21 cellular contexts compared by ENCODE assay signal in the genomic region with DNA sequence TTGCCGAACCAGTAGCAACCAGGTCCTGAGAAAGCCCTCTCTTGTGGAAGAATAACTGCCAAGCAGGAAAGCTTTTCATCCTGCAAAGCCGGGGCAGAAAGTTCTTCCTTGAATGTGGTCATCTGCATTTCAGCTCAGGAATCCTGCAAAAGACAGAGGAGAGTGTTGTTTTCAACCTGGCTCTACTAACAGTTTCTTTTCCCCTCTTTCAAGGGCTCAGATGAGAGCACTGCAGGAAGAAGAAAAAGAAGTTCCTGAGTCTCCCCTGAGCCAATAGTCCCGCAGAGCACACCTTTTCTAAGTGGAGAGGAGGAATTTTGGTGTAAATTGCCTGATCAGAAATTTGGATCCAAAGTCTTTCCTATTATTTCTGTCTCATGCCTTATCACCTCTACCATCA. TPM values are rescaled to one million over a fixed set of nuclear protein-coding genes. Genes with fewer than 3 reads are reported as not detected.
DNase-seq lines count a peak whose midpoint lies in the region; ATAC-seq lines count a peak whose summit lies in the region.
"Had no signal": no experiment of that assay in that cellular context is flagged by ENCODE, and none has a peak within 500 bp of the region (broad histone marks: within the 10 kb centered on the region; RNA-seq: fewer than 3 reads in every experiment).

No MANE protein-coding gene starts in this region.

- H3K4me1 Mint-ChIP-seq in activated naive CD8-positive, alpha-beta T cell treated with anti-CD3 and anti-CD28 coated beads, Interleukin-2, amount 10 ng/mL, durations not matched to agents 7 days and 5 days = peaks cover 15% of the 10 kb centered on the region
- H3K4me1 Mint-ChIP-seq in activated naive CD8-positive, alpha-beta T cell treated with anti-CD3 and anti-CD28 coated beads for 36 hours = peaks cover 6% of the 10 kb centered on the region
- H3K4me1 Mint-ChIP-seq in activated T-helper 1 cell treated with anti-CD3 and anti-CD28 coated beads, Interleukin-12 subunit alpha, Interleukin-12 subunit beta, Interleukin-2, Interleukin-4 antibody, amounts not matched to agents 30 ng/mL and 10 ng/mL and 1 ng/mL, durations not matched to agents 14 hours and 24 hours and 36 hours (ENCODE audit: low read depth) = peaks cover 17% of the 10 kb centered on the region
- peaks cover 7 to 18% of the 10 kb centered on the region in 2 donors for H3K4me1 Mint-ChIP-seq in immature natural killer cell

- peak overlapping the region; percentile 8 for H3K4me3 Mint-ChIP-seq in activated naive CD8-positive, alpha-beta T cell treated with anti-CD3 and anti-CD28 coated beads, Interleukin-2, amount 10 ng/mL, durations not matched to agents 7 days and 5 days
- no peak overlapping the region for H3K4me3 Mint-ChIP-seq in activated naive CD8-positive, alpha-beta T cell treated with anti-CD3 and anti-CD28 coated beads for 36 hours
- H3K4me3 Mint-ChIP-seq in activated T-helper 1 cell treated with anti-CD3 and anti-CD28 coated beads, Interleukin-12 subunit alpha, Interleukin-12 subunit beta, Interleukin-2, Interleukin-4 antibody, amounts not matched to agents 30 ng/mL and 10 ng/mL and 1 ng/mL, durations not matched to agents 14 hours and 24 hours and 36 hours = peak overlapping the region; percentile 22
- H3K4me3 Mint-ChIP-seq in immature natural killer cell = peak overlapping the region in 3 of 5 donors; percentile 2 to 19 (median 5)

- POLR2A ChIA-PET in activated naive CD8-positive, alpha-beta T cell treated with anti-CD3 and anti-CD28 coated beads, Interleukin-2, amount 10 ng/mL, durations not matched to agents 7 days and 5 days (lab: Charles Lee) = interaction anchor here (1.1 kb wide), 1 partner anchor 96 kb away, joined by 3 read pairs; no protein-coding TSS in a partner anchor

- H3K27me3 Mint-ChIP-seq in activated naive CD8-positive, alpha-beta T cell treated with anti-CD3 and anti-CD28 coated beads, Interleukin-2, amount 10 ng/mL, durations not matched to agents 7 days and 5 days = peaks cover 14% of the 10 kb centered on the region
- peaks cover 7% of the 10 kb centered on the region for H3K27me3 Mint-ChIP-seq in activated naive CD8-positive, alpha-beta T cell treated with anti-CD3 and anti-CD28 coated beads for 36 hours
- H3K27me3 Mint-ChIP-seq in activated T-helper 1 cell treated with anti-CD3 and anti-CD28 coated beads, Interleukin-12 subunit alpha, Interleukin-12 subunit beta, Interleukin-2, Interleukin-4 antibody, amounts not matched to agents 30 ng/mL and 10 ng/mL and 1 ng/mL, durations not matched to agents 14 hours and 24 hours and 36 hours (ENCODE audit: insufficient read depth) = peaks cover 1% of the 10 kb centered on the region
- H3K27me3 Mint-ChIP-seq in immature natural killer cell (ENCODE audit: low read depth in 3 of 3) = peaks cover 0 to 2% (median 2%) of the 10 kb centered on the region in 3 donors

- no peaks in the 10 kb centered on the region for H3K36me3 Mint-ChIP-seq in activated naive CD8-positive, alpha-beta T cell treated with anti-CD3 and anti-CD28 coated beads, Interleukin-2, amount 10 ng/mL, durations not matched to agents 7 days and 5 days
- H3K36me3 Mint-ChIP-seq in activated naive CD8-positive, alpha-beta T cell treated with anti-CD3 and anti-CD28 coated beads for 36 hours = no peaks in the 10 kb centered on the region
- H3K36me3 Mint-ChIP-seq in activated T-helper 1 cell treated with anti-CD3 and anti-CD28 coated beads, Interleukin-12 subunit alpha, Interleukin-12 subunit beta, Interleukin-2, Interleukin-4 antibody, amounts not matched to agents 30 ng/mL and 10 ng/mL and 1 ng/mL, durations not matched to agents 14 hours and 24 hours and 36 hours (ENCODE audit: low read depth) = peaks cover 16% of the 10 kb centered on the region
- peaks cover 0 to 7% (median 5%) of the 10 kb centered on the region in 3 donors for H3K36me3 Mint-ChIP-seq in immature natural killer cell

- whole genome bisulfite sequencing in thymus = 41% methylated on average over 3 of the region's 3 CpGs

- H3K9me3 Mint-ChIP-seq in activated naive CD8-positive, alpha-beta T cell treated with anti-CD3 and anti-CD28 coated beads, Interleukin-2, amount 10 ng/mL, durations not matched to agents 7 days and 5 days = no peaks in the 10 kb centered on the region
- no peaks in the 10 kb centered on the region for H3K9me3 Mint-ChIP-seq in activated naive CD8-positive, alpha-beta T cell treated with anti-CD3 and anti-CD28 coated beads for 36 hours
- no peaks in the 10 kb centered on the region for H3K9me3 Mint-ChIP-seq in activated T-helper 1 cell treated with anti-CD3 and anti-CD28 coated beads, Interleukin-12 subunit alpha, Interleukin-12 subunit beta, Interleukin-2, Interleukin-4 antibody, amounts not matched to agents 30 ng/mL and 10 ng/mL and 1 ng/mL, durations not matched to agents 14 hours and 24 hours and 36 hours
- H3K9me3 Mint-ChIP-seq in immature natural killer cell = no peaks in the 10 kb centered on the region

- H3K27me3 ChIP-seq in thymus (ENCODE audit: control insufficient read depth, insufficient read depth) = no peaks in the 10 kb centered on the region

- H3K4me3 ChIP-seq in thymus (ENCODE audit: low read length) = no peak overlapping the region
- H3K4me3 ChIP-seq: HAP-1 had no signal

- peak overlapping the region; percentile 40 for H3K27ac ChIP-seq in thymus (ENCODE audit: low read depth)
- H3K27ac ChIP-seq: C4-2B had no signal

- intact Hi-C loops in activated T-helper 1 cell treated with anti-CD3 and anti-CD28 coated beads, Interleukin-12 subunit alpha, Interleukin-12 subunit beta, Interleukin-2, Interleukin-4 antibody, amounts not matched to agents 30 ng/mL and 10 ng/mL and 1 ng/mL, durations not matched to agents 14 hours and 24 hours and 36 hours (cut with micrococcal nuclease) = no loop called here

- no peak for ATAC-seq in activated naive CD8-positive, alpha-beta T cell treated with anti-CD3 and anti-CD28 coated beads, Interleukin-2, amount 10 ng/mL, durations not matched to agents 7 days and 5 days (ENCODE audit: low read depth)
- no peak for ATAC-seq in HG02763 (IDR thresholded peaks at IDR 0.05; ENCODE audit: unreplicated experiment)
- ATAC-seq in HG03378 (IDR thresholded peaks at IDR 0.05; ENCODE audit: unreplicated experiment) = no peak
- no peak for ATAC-seq in HG03520 (IDR thresholded peaks at IDR 0.05; ENCODE audit: unreplicated experiment)

- H3K9me3 ChIP-seq in thymus (ENCODE audit: control insufficient read depth) = no peaks in the 10 kb centered on the region
- H3K9me3 ChIP-seq: Caco-2, HAP-1 had no signal

- H3K4me1 ChIP-seq in thymus (ENCODE audit: control insufficient read depth, insufficient read depth, low read length) = no peaks in the 10 kb centered on the region
- H3K4me1 ChIP-seq: Caco-2, HAP-1 had no signal

- no peaks in the 10 kb centered on the region for H3K36me3 ChIP-seq in thymus (ENCODE audit: control insufficient read depth, insufficient read depth)
- H3K36me3 ChIP-seq: HAP-1 had no signal

- H3K27ac Mint-ChIP-seq in activated naive CD8-positive, alpha-beta T cell treated with anti-CD3 and anti-CD28 coated beads, Interleukin-2, amount 10 ng/mL, durations not matched to agents 7 days and 5 days = peak overlapping the region; percentile 3
- H3K27ac Mint-ChIP-seq in activated naive CD8-positive, alpha-beta T cell treated with anti-CD3 and anti-CD28 coated beads for 36 hours = no peak overlapping the region
- H3K27ac Mint-ChIP-seq in activated T-helper 1 cell treated with anti-CD3 and anti-CD28 coated beads, Interleukin-12 subunit alpha, Interleukin-12 subunit beta, Interleukin-2, Interleukin-4 antibody, amounts not matched to agents 30 ng/mL and 10 ng/mL and 1 ng/mL, durations not matched to agents 14 hours and 24 hours and 36 hours = no peak overlapping the region
- H3K27ac Mint-ChIP-seq in immature natural killer cell = peak overlapping the region in 5 of 6 donors; percentile 8 to 50 (median 14)

- no peak for DNase-seq in activated naive CD8-positive, alpha-beta T cell treated with anti-CD3 and anti-CD28 coated beads, Interleukin-2, amount 10 ng/mL, durations not matched to agents 7 days and 5 days
- DNase-seq in activated naive CD8-positive, alpha-beta T cell treated with anti-CD3 and anti-CD28 coated beads for 36 hours = no peak
- no peak for DNase-seq in activated T-helper 1 cell treated with anti-CD3 and anti-CD28 coated beads, Interleukin-12 subunit alpha, Interleukin-12 subunit beta, Interleukin-2, Interleukin-4 antibody, amounts not matched to agents 30 ng/mL and 10 ng/mL and 1 ng/mL, durations not matched to agents 14 hours and 24 hours and 36 hours (ENCODE audit: low spot score)
- DNase-seq in immature natural killer cell = no peak
- DNase-seq: Caco-2; DMS153; EL; KBM-7; NCI-H1417 treated with DMSO at 0.1 percent for 48 hours; NCI-H1930; NCI-H2171; NCI-H446; NK-92 treated with Interleukin-12 subunit alpha and Interleukin-12 subunit beta, amount 100 ng/mL, for 24 hours had no signal

RNA-seq across cellular contexts. Expression of gene HLA-DRB1, which starts 10.7 kb away (rescaled TPM):
- 10 to 100 TPM; 11.8 to 12.1 TPM for total RNA-seq in activated naive CD8-positive, alpha-beta T cell treated with anti-CD3 and anti-CD28 coated beads, Interleukin-2, amount 10 ng/mL, durations not matched to agents 7 days and 5 days
- 1 to 10 TPM; 4.2 to 5.1 TPM for total RNA-seq in activated naive CD8-positive, alpha-beta T cell treated with anti-CD3 and anti-CD28 coated beads for 36 hours
- total RNA-seq in activated T-helper 1 cell treated with anti-CD3 and anti-CD28 coated beads, Interleukin-12 subunit alpha, Interleukin-12 subunit beta, Interleukin-2, Interleukin-4 antibody, amounts not matched to agents 30 ng/mL and 10 ng/mL and 1 ng/mL, durations not matched to agents 14 hours and 24 hours and 36 hours = 33.1 and 33.7 TPM in 2 replicates
- polyA plus RNA-seq in immature natural killer cell (100 to 1,000 TPM in 2 of 3 donors, 10 to 100 TPM in 1; 45.8 to 435 (median 268) TPM), thymus (685 TPM)
- total RNA-seq: A673, Caco-2 had no signal

RNA-seq across cellular contexts. Expression of gene HLA-DRB5, which starts 48.9 kb away (rescaled TPM):
- under 1 TPM in 1 of 2 experiments, not detected in 1; 0.26 TPM for total RNA-seq in activated naive CD8-positive, alpha-beta T cell treated with anti-CD3 and anti-CD28 coated beads, Interleukin-2, amount 10 ng/mL, durations not matched to agents 7 days and 5 days
- total RNA-seq in activated naive CD8-positive, alpha-beta T cell treated with anti-CD3 and anti-CD28 coated beads for 36 hours = under 1 TPM; 0.28 to 0.52 TPM
- total RNA-seq in activated T-helper 1 cell treated with anti-CD3 and anti-CD28 coated beads, Interleukin-12 subunit alpha, Interleukin-12 subunit beta, Interleukin-2, Interleukin-4 antibody, amounts not matched to agents 30 ng/mL and 10 ng/mL and 1 ng/mL, durations not matched to agents 14 hours and 24 hours and 36 hours = 15.8 and 20.3 TPM in 2 replicates
- polyA plus RNA-seq in immature natural killer cell = 100 to 1,000 TPM in 1 of 3 donors, 10 to 100 TPM in 1, 1 to 10 TPM in 1; 3.0 to 171 (median 16.0) TPM
- 20.0 TPM for polyA plus RNA-seq in thymus
- total RNA-seq: A673, Caco-2, RPMI7951 had no signal

RNA-seq across cellular contexts. Expression of gene HLA-DQA1, which starts 58.2 kb away (rescaled TPM):
- total RNA-seq in activated naive CD8-positive, alpha-beta T cell treated with anti-CD3 and anti-CD28 coated beads, Interleukin-2, amount 10 ng/mL, durations not matched to agents 7 days and 5 days = 1 to 10 TPM; 3.9 to 4.6 TPM
- 1 to 10 TPM; 4.4 to 5.3 TPM for total RNA-seq in activated naive CD8-positive, alpha-beta T cell treated with anti-CD3 and anti-CD28 coated beads for 36 hours
- total RNA-seq in activated T-helper 1 cell treated with anti-CD3 and anti-CD28 coated beads, Interleukin-12 subunit alpha, Interleukin-12 subunit beta, Interleukin-2, Interleukin-4 antibody, amounts not matched to agents 30 ng/mL and 10 ng/mL and 1 ng/mL, durations not matched to agents 14 hours and 24 hours and 36 hours = 12.5 and 13.3 TPM in 2 replicates
- polyA plus RNA-seq in immature natural killer cell (10 to 100 TPM in 2 of 3 donors, 1 to 10 TPM in 1; 1.8 to 53.1 (median 10.3) TPM), thymus (358 TPM)
- total RNA-seq: A673, Caco-2, RPMI7951 had no signal

Comparison
In these comparisons a context has a peak if more than half of its experiments do, and no peak if none do; other contexts are left out.
1. H3K27ac Mint-ChIP-seq: peak in activated naive CD8-positive, alpha-beta T cell treated with anti-CD3 and anti-CD28 coated beads, Interleukin-2, amount 10 ng/mL, durations not matched to agents 7 days and 5 days (single experiment) and immature natural killer cell (5 of 6); none in activated naive CD8-positive, alpha-beta T cell treated with anti-CD3 and anti-CD28 coated beads for 36 hours (single experiment) and activated T-helper 1 cell treated with anti-CD3 and anti-CD28 coated beads, Interleukin-12 subunit alpha, Interleukin-12 subunit beta, Interleukin-2, Interleukin-4 antibody, amounts not matched to agents 30 ng/mL and 10 ng/mL and 1 ng/mL, durations not matched to agents 14 hours and 24 hours and 36 hours (single experiment).
2. RNA of gene HLA-DRB5, which starts 48.9 kb away (total RNA-seq): 15.8 to 20.3 TPM in activated T-helper 1 cell treated with anti-CD3 and anti-CD28 coated beads, Interleukin-12 subunit alpha, Interleukin-12 subunit beta, Interleukin-2, Interleukin-4 antibody, amounts not matched to agents 30 ng/mL and 10 ng/mL and 1 ng/mL, durations not matched to agents 14 hours and 24 hours and 36 hours; 0.28 to 0.52 TPM in activated naive CD8-positive, alpha-beta T cell treated with anti-CD3 and anti-CD28 coated beads for 36 hours and 0.26 TPM in activated naive CD8-positive, alpha-beta T cell treated with anti-CD3 and anti-CD28 coated beads, Interleukin-2, amount 10 ng/mL, durations not matched to agents 7 days and 5 days; every median in the first group is over 10 times any median in the second.